Comparison of ENCODE assay signal across 22 cellular contexts in the genomic region with DNA sequence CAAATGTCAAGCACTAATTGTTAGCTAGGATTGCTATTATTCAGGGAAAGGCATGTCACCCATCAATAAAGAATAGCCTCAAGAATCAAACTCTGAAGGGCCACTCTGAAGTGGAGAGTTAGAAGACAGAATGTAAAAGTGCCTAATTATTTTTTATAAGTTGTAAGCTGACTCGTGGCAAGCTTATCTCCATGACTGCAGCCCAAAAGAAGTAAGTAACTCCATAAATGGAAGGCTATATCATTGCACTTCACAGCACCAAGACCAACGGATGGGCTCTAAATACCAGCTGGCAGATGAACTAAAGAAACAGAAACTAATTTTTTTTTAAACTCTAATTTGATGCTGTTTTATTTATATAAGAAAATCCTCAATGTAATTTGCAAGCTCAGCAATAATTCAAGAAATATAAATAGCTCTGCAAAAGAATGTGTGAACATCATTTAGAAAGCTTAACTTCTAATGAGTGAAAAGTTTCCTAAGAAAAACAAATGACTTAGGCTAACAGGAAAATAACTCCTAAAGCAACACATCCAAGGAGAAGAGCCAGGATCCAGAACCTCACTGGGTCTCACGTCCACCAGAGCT.
DNase-seq lines count a peak whose midpoint lies in the region; ATAC-seq and TF ChIP-seq lines count a peak whose summit lies in the region.
"Had no signal": no experiment of that assay in that cellular context is flagged by ENCODE, and none has a peak within 500 bp of the region (broad histone marks: within the 10 kb centered on the region; RNA-seq: fewer than 3 reads in every experiment).

No MANE protein-coding gene starts in this region.

- H3K79me2 ChIP-seq in smooth muscle cell (ENCODE audit: low read depth) = no peaks in the 10 kb centered on the region

- TF ChIP-seq CTCF in brain microvascular endothelial cell (IDR thresholded peaks at IDR 0.05; ENCODE audit: low read depth, low read length, missing control alignments) (no peak), smooth muscle cell (IDR thresholded peaks at IDR 0.05; ENCODE audit: borderline replicate concordance, insufficient read depth, poor library complexity, severe bottlenecking) (no peak)

- peaks cover 7 to 15% of the 10 kb centered on the region in 2 donors for H3K4me1 Mint-ChIP-seq in effector memory CD8-positive, alpha-beta T cell (ENCODE audit: low read depth in 2 of 2)
- H3K4me1 Mint-ChIP-seq: activated naive CD4-positive, alpha-beta T cell treated with anti-CD3 and anti-CD28 coated beads, Interleukin-2, amount 50 U/mL, for 24 hours; activated T-helper 17 cell treated with anti-CD3 and anti-CD28 coated beads, Interleukin-2, amount 50 U/mL, for 72 hours had no signal

- peaks cover 4% of the 10 kb centered on the region for H4K20me1 ChIP-seq in smooth muscle cell (ENCODE audit: low read depth)

- H3K36me3 ChIP-seq in brain microvascular endothelial cell (replicated peaks) = no peaks in the 10 kb centered on the region
- H3K36me3 ChIP-seq in smooth muscle cell (ENCODE audit: low read depth) = no peaks in the 10 kb centered on the region
- H3K36me3 ChIP-seq: left ventricle myocardium inferior, thoracic aorta had no signal

- H3K4me1 ChIP-seq in smooth muscle cell (ENCODE audit: low read depth) = peaks cover 19% of the 10 kb centered on the region

- peak overlapping the region; percentile 66 for H3K4me2 ChIP-seq in smooth muscle cell
- H3K4me2 ChIP-seq: GM23338 had no signal

- H3K27me3 ChIP-seq in brain microvascular endothelial cell (replicated peaks) = no peaks in the 10 kb centered on the region
- no peaks in the 10 kb centered on the region for H3K27me3 ChIP-seq in smooth muscle cell (ENCODE audit: low read depth)

- peaks cover 2% of the 10 kb centered on the region for H3K36me3 Mint-ChIP-seq in effector memory CD8-positive, alpha-beta T cell (ENCODE audit: insufficient read depth)

- H3K27ac ChIP-seq in brain microvascular endothelial cell = peak overlapping the region; percentile 69
- H3K27ac ChIP-seq in smooth muscle cell (ENCODE audit: low read depth) = peak overlapping the region; percentile 85
- H3K27ac ChIP-seq: left ventricle myocardium inferior, thoracic aorta had no signal

- H3K9ac ChIP-seq in smooth muscle cell (ENCODE audit: low read depth) = peak overlapping the region; percentile 9

- ATAC-seq in effector memory CD8-positive, alpha-beta T cell (replicated peaks) = no peak
- ATAC-seq: activated CD8-positive, alpha-beta T cell treated with anti-CD3 and anti-CD28 coated beads for 36 hours; activated T-helper 17 cell treated with anti-CD3 and anti-CD28 coated beads, Interleukin-2, amount 50 U/mL, for 72 hours; GM23338 had no signal

- no peaks in the 10 kb centered on the region for H3K27me3 Mint-ChIP-seq in effector memory CD8-positive, alpha-beta T cell
- H3K27me3 Mint-ChIP-seq: activated CD8-positive, alpha-beta T cell treated with anti-CD3 and anti-CD28 coated beads for 36 hours; activated naive CD4-positive, alpha-beta T cell treated with anti-CD3 and anti-CD28 coated beads, Interleukin-2, amount 50 U/mL, for 24 hours; activated T-helper 17 cell treated with anti-CD3 and anti-CD28 coated beads, Interleukin-2, amount 50 U/mL, for 72 hours; stimulated activated naive CD8-positive, alpha-beta T cell treated with anti-CD3 and anti-CD28 coated beads, Interleukin-15, Interleukin-2, amounts not matched to agents 100 ng/mL and 50 ng/mL, for 24 hours had no signal

- peak; percentile 15 for DNase-seq in NCI-H2107 treated with DMSO at 0.1 percent for 48 hours (lab: John Stamatoyannopoulos, UW; ENCODE audit: unreplicated experiment)
- DNase-seq in NCI-H2107 (lab: John Stamatoyannopoulos, UW) = no peak
- peak; percentile 9 for DNase-seq in NCI-H2227 treated with DMSO at 0.1 percent for 48 hours (lab: John Stamatoyannopoulos, UW)
- peak; percentile 19 for DNase-seq in brain microvascular endothelial cell
- DNase-seq in smooth muscle cell (lab: John Stamatoyannopoulos, UW; ENCODE audit: unreplicated experiment) = no peak
- no peak for DNase-seq in NCI-H446 treated with DMSO at 0.1 percent for 48 hours (lab: John Stamatoyannopoulos, UW)
- no peak for DNase-seq in NCI-H2081 treated with DMSO at 0.1 percent for 48 hours (lab: John Stamatoyannopoulos, UW)
- no peak for DNase-seq in effector memory CD8-positive, alpha-beta T cell
- DNase-seq: 8988T; activated CD8-positive, alpha-beta T cell treated with anti-CD3 and anti-CD28 coated beads for 36 hours; amygdala; left ventricle myocardium inferior; NCI-H1436 treated with DMSO at 0.1 percent for 48 hours; posterior cingulate gyrus; SHP77 treated with DMSO at 0.1 percent for 48 hours; stimulated activated CD8-positive, alpha-beta memory T cell treated with anti-CD3 and anti-CD28 coated beads, Interleukin-4, amount 100 ng/mL, for 48 hours; T-helper 2 cell had no signal

- no peak overlapping the region for H3K27ac Mint-ChIP-seq in effector memory CD8-positive, alpha-beta T cell
- H3K27ac Mint-ChIP-seq: activated CD8-positive, alpha-beta T cell treated with anti-CD3 and anti-CD28 coated beads for 36 hours; activated naive CD4-positive, alpha-beta T cell treated with anti-CD3 and anti-CD28 coated beads, Interleukin-2, amount 50 U/mL, for 24 hours; activated T-helper 17 cell treated with anti-CD3 and anti-CD28 coated beads, Interleukin-2, amount 50 U/mL, for 72 hours; GM23338; stimulated activated naive CD8-positive, alpha-beta T cell treated with anti-CD3 and anti-CD28 coated beads, Interleukin-15, Interleukin-2, amounts not matched to agents 100 ng/mL and 50 ng/mL, for 24 hours had no signal

- H3K9me3 Mint-ChIP-seq in effector memory CD8-positive, alpha-beta T cell = no peaks in the 10 kb centered on the region
- H3K9me3 Mint-ChIP-seq: activated CD8-positive, alpha-beta T cell treated with anti-CD3 and anti-CD28 coated beads for 36 hours; activated naive CD4-positive, alpha-beta T cell treated with anti-CD3 and anti-CD28 coated beads, Interleukin-2, amount 50 U/mL, for 24 hours; activated T-helper 17 cell treated with anti-CD3 and anti-CD28 coated beads, Interleukin-2, amount 50 U/mL, for 72 hours; GM23338; stimulated activated naive CD8-positive, alpha-beta T cell treated with anti-CD3 and anti-CD28 coated beads, Interleukin-15, Interleukin-2, amounts not matched to agents 100 ng/mL and 50 ng/mL, for 24 hours had no signal

- H3F3A ChIP-seq in smooth muscle cell (ENCODE audit: low read depth) = peaks cover 21% of the 10 kb centered on the region

- in situ Hi-C loops in brain microvascular endothelial cell (cut with HindIII; ENCODE audit: low pct_ligation_motif_present, low sequenced_read_pairs) = no loop called here

- WGBS in smooth muscle cell (ENCODE audit: low lambda C conversion rate) = 30% methylated on average over 3 of the region's 3 CpGs

- H3K4me3 Mint-ChIP-seq in effector memory CD8-positive, alpha-beta T cell = no peak overlapping the region
- H3K4me3 Mint-ChIP-seq: activated CD8-positive, alpha-beta T cell treated with anti-CD3 and anti-CD28 coated beads for 36 hours; activated naive CD4-positive, alpha-beta T cell treated with anti-CD3 and anti-CD28 coated beads, Interleukin-2, amount 50 U/mL, for 24 hours; activated T-helper 17 cell treated with anti-CD3 and anti-CD28 coated beads, Interleukin-2, amount 50 U/mL, for 72 hours; GM23338; stimulated activated naive CD8-positive, alpha-beta T cell treated with anti-CD3 and anti-CD28 coated beads, Interleukin-15, Interleukin-2, amounts not matched to agents 100 ng/mL and 50 ng/mL, for 24 hours had no signal

- H2AFZ ChIP-seq in smooth muscle cell (ENCODE audit: low read depth) = no peak overlapping the region
- H2AFZ ChIP-seq: GM23338 had no signal

- H3K4me3 ChIP-seq in brain microvascular endothelial cell (ENCODE audit: low read depth, low read length) (no peak overlapping the region), smooth muscle cell (no peak overlapping the region)
- H3K4me3 ChIP-seq: GM23338, left ventricle myocardium inferior, thoracic aorta had no signal

- H3K9me3 ChIP-seq in smooth muscle cell (replicated peaks; ENCODE audit: low read depth) = no peaks in the 10 kb centered on the region
- H3K9me3 ChIP-seq: left ventricle myocardium inferior, thoracic aorta had no signal

Comparison
In these comparisons a context has a peak if more than half of its experiments do, and no peak if none do; other contexts are left out.
1. DNase-seq: peak in NCI-H2107 treated with DMSO at 0.1 percent for 48 hours (single experiment), NCI-H2227 treated with DMSO at 0.1 percent for 48 hours (single experiment) and brain microvascular endothelial cell (single experiment); none in NCI-H2107 (single experiment), smooth muscle cell (single experiment), NCI-H446 treated with DMSO at 0.1 percent for 48 hours (single experiment), NCI-H2081 treated with DMSO at 0.1 percent for 48 hours (single experiment) and effector memory CD8-positive, alpha-beta T cell (0 of 3).